In genomic region chr12:115489253-115489652, GRCh38 we compare ENCODE assay signal across 7 cellular contexts.
"Had no signal": no experiment of that assay in that cellular context is flagged by ENCODE, and none has a peak within 500 bp of the region (broad histone marks: within the 10 kb centered on the region; RNA-seq: fewer than 3 reads in every experiment).

No MANE protein-coding gene starts in this region.

- H3K4me1 ChIP-seq: HAP-1 had no signal

- H3K4me2 ChIP-seq: GM23338 had no signal

- H3K4me3 ChIP-seq: GM23338, HAP-1 had no signal

- H3K36me3 Mint-ChIP-seq: IgD-negative memory B cell had no signal

- H3K27ac ChIP-seq: HL-60 had no signal

- H3K4me1 Mint-ChIP-seq: GM23338, IgD-negative memory B cell had no signal

- H2AFZ ChIP-seq: GM23338 had no signal

- H3K36me3 ChIP-seq: HAP-1 had no signal

- DNase-seq: HFFc6 had no signal

- H3K27me3 Mint-ChIP-seq: IgD-negative memory B cell had no signal

- H3K27ac Mint-ChIP-seq: GM23338, HFFc6, IgD-negative memory B cell had no signal

- ATAC-seq: GM23338, HCT116, HepG2 had no signal

- H3K4me3 Mint-ChIP-seq: GM23338, HFFc6, IgD-negative memory B cell had no signal

- H3K9me3 ChIP-seq: HAP-1 had no signal
